Comparison of ENCODE assay signal across 13 cellular contexts in the genomic region with DNA sequence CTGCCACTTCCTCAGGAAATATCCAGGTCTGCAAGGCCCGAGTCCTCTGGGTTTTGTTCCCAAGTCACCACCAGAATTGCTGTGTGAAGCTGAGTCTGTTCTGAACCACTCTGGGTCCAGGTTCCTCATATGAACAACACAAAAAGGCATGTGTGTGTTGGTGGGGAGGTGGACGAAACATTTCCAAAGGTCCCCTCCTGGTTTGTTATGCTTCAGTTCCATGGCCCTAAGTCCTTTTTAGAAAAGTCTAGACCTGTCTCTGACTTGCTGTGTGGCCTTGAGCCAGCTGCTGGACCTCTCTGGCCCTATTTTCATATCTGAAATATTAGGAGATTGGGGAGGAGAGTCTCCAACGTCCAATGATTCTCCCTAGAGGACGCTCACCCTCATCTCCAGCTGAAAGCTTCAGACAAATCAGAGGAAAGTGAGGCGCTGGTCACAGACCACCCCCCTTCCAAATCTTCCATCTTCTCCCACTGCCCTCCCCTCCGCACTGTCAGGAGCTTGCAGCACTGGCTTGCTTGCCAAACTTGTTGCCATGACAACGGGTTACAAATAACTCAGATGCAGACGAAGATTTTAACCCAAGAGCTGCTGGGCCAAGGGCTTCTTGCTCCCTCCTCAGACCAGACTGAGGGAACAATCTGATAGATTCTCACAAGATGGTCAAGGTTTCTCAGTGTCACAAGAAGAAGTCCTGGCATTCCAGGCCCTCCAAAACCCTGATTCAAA.
DNase-seq lines count a peak whose midpoint lies in the region; ATAC-seq and TF ChIP-seq lines count a peak whose summit lies in the region.
"Had no signal": no experiment of that assay in that cellular context is flagged by ENCODE, and none has a peak within 500 bp of the region (broad histone marks: within the 10 kb centered on the region; RNA-seq: fewer than 3 reads in every experiment).

No MANE protein-coding gene starts in this region.

- H3K4me3 ChIP-seq in fibroblast of mammary gland (ENCODE audit: control insufficient read depth, low read depth, low read length) = no peak overlapping the region

- intact Hi-C loops in sciatic nerve (cut with DNase I) = no loop called here

- DNase-seq in DMS53 (lab: John Stamatoyannopoulos, UW) (peak; percentile 25), DMS53 treated with DMSO at 0.1 percent for 48 hours (lab: John Stamatoyannopoulos, UW; ENCODE audit: unreplicated experiment) (no peak), RPMI8226 (peak; percentile 14), fibroblast of mammary gland (ENCODE audit: low read depth) (peak; percentile 49), renal cortical epithelial cell (ENCODE audit: low read depth) (peak; percentile 1), GM10266 (ENCODE audit: extremely low spot score) (no peak), sciatic nerve (ENCODE audit: low spot score) (no peak)
- DNase-seq: 8988T; activated T-cell treated with anti-CD3 and anti-CD28 coated beads, Interleukin-2, amount 50 U/mL, for 24 hours; NCI-H2107; Right ventricle myocardium superior; stimulated activated naive B cell treated with anti-CD40 and anti-IgM and Interleukin-4, amounts not matched to agents 10 μg/mL and 1 μg/mL and 100 μg/mL, for 72 hours had no signal

- no peak for ATAC-seq in GM18867 (IDR thresholded peaks at IDR 0.05; ENCODE audit: unreplicated experiment)
- ATAC-seq in sciatic nerve = no peak
- ATAC-seq: stimulated activated naive B cell treated with anti-CD40 and anti-IgM and Interleukin-4, amounts not matched to agents 10 μg/mL and 1 μg/mL and 100 μg/mL, for 72 hours had no signal

- TF ChIP-seq CTCF in fibroblast of mammary gland (conservative IDR thresholded peaks at IDR 0.05; ENCODE audit: control insufficient read depth, insufficient read depth, low read depth, low read length) (no peak), GM10266 (IDR thresholded peaks at IDR 0.05; ENCODE audit: control insufficient read depth, insufficient read depth, low read depth, missing control alignments) (no peak)

Comparison
In these comparisons a context has a peak if more than half of its experiments do, and no peak if none do; other contexts are left out.
1. DNase-seq: peak in DMS53 (single experiment), RPMI8226 (single experiment), fibroblast of mammary gland (single experiment) and renal cortical epithelial cell (single experiment); none in DMS53 treated with DMSO at 0.1 percent for 48 hours (single experiment), GM10266 (single experiment) and sciatic nerve (single experiment).